Comparison of ENCODE assay signal across 1 cellular context in genomic region chr9:129720181-129720864, GRCh38.
TF ChIP-seq lines count a peak whose summit lies in the region.

No MANE protein-coding gene starts in this region.

TF ChIP-seq in HepG2, 621 proteins besides CTCF, POLR2A, EP300 and RAD21:
- TF ChIP-seq ETV5 (CRISPR knock-in tag; IDR thresholded peaks at IDR 0.05; ENCODE audit: borderline replicate concordance) (no peak), ZNF839 (CRISPR knock-in tag; IDR thresholded peaks at IDR 0.05; ENCODE audit: borderline replicate concordance) (0 out of 2 replicates have a peak, but pooled peaks have one; percentile 38), ZNF687 (CRISPR knock-in tag; IDR thresholded peaks at IDR 0.05) (0 out of 2 replicates have a peak, but pooled peaks have one; percentile 38), JUNB (CRISPR knock-in tag; IDR thresholded peaks at IDR 0.05; ENCODE audit: borderline replicate concordance) (no peak), CERS6 (CRISPR knock-in tag; IDR thresholded peaks at IDR 0.05) (no peak), STAG1 (CRISPR knock-in tag; IDR thresholded peaks at IDR 0.05) (peak; percentile 12; the same call in 1 of the 2 replicates), ZMYM3 (CRISPR knock-in tag; IDR thresholded peaks at IDR 0.05) (no peak), MIER2 (CRISPR knock-in tag; IDR thresholded peaks at IDR 0.05) (no peak), DR1 (CRISPR knock-in tag; IDR thresholded peaks at IDR 0.05) (0 out of 2 replicates have a peak, but pooled peaks have one; percentile 18), GATAD1 (CRISPR knock-in tag; IDR thresholded peaks at IDR 0.05) (no peak), ZNF629 (CRISPR knock-in tag; conservative IDR thresholded peaks at IDR 0.05) (peak; percentile 68), ZKSCAN5 (CRISPR knock-in tag; IDR thresholded peaks at IDR 0.05) (no peak), ZBTB10 (CRISPR knock-in tag; IDR thresholded peaks at IDR 0.05; ENCODE audit: borderline replicate concordance) (no peak), U2AF2 (IDR thresholded peaks at IDR 0.05; ENCODE audit: low read depth, low read length) (no peak), IRF9 (CRISPR knock-in tag; IDR thresholded peaks at IDR 0.05; ENCODE audit: borderline replicate concordance) (0 out of 2 replicates have a peak, but pooled peaks have one; percentile 22), ZNF772 (CRISPR knock-in tag; IDR thresholded peaks at IDR 0.05) (no peak), TFDP2 (CRISPR knock-in tag; IDR thresholded peaks at IDR 0.05) (no peak), ARID5B (CRISPR knock-in tag; IDR thresholded peaks at IDR 0.05) (no peak), ZNF224 (CRISPR knock-in tag; IDR thresholded peaks at IDR 0.05) (no peak), HIVEP1 (CRISPR knock-in tag; IDR thresholded peaks at IDR 0.05) (0 out of 2 replicates have a peak, but pooled peaks have one; percentile 12)
